In the genomic region with DNA sequence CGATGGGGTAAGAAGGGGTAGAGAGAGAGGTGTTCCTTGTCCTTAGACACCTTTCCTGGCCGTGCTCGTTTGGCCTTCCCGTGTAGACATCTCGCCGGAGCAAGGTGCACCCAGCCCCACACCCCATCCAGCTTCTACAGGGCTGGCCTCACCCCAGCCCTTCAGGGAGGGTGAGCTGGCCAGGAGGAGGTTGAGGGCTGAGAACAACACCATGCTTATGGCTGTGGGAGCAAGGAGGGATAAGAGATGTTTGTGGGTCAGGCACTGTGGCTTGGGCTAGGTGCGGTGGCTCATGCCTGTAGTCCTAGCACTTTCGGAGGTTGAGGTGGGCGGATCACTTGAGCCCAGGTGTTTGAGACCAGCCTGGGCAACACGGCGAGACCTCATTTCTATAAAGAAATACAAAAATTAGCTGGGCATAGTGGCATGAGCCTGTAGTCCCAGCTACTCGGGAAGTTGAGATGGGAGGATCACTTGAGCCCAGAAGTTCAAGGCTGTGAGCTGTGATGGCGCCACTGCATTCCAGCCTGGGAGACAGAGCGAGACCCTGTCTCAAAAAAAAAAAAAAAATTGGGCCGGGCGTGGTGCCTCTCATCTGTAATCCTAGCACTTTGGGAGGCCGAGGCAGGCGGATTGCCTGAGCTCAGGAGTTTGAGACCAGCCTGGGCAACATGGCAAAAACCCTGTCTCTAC, we compare ENCODE assay signal across 14 cellular contexts. TPM values are rescaled to one million over a fixed set of nuclear protein-coding genes. Genes with fewer than 3 reads are reported as not detected.
A peak's percentile ranks its signal among the peaks of the same experiment; 100 is the strongest.
DNase-seq lines count a peak whose midpoint lies in the region; ATAC-seq, FAIRE-seq and TF ChIP-seq lines count a peak whose summit lies in the region.
"Had no signal": no experiment of that assay in that cellular context is flagged by ENCODE, and none has a peak within 500 bp of the region (broad histone marks: within the 10 kb centered on the region; RNA-seq: fewer than 3 reads in every experiment).

No MANE protein-coding gene starts in this region.

- no peak overlapping the region for H3K56ac ChIP-seq in IMR-90 (ENCODE audit: extremely low read depth, insufficient read depth, low read length)

- peak overlapping the region; percentile 79 for H3K4me2 ChIP-seq in IMR-90 (ENCODE audit: low read depth, low read length)
- H3K4me2 ChIP-seq in endothelial cell of umbilical vein (ENCODE audit: insufficient read depth, low read length), result no peak overlapping the region

- peak; percentile 31 for FAIRE-seq in endothelial cell of umbilical vein (lab: Jason Lieb, UNC)
- FAIRE-seq: colon had no signal

- DNase-seq in IMR-90 (no peak), endothelial cell of umbilical vein (ENCODE audit: low read depth, low spot score) (no peak), suprapubic skin (ENCODE audit: low spot score in 2 of 2) (no peak), T-helper 2 cell (no peak), HPDE6-E6E7 (ENCODE audit: extremely low spot score) (no peak)
- no peak for DNase-seq in stimulated activated CD8-positive, alpha-beta memory T cell treated with anti-CD3 and anti-CD28 coated beads, Interleukin-4, amount 100 ng/mL, for 48 hours
- DNase-seq: activated B cell treated with CpG ODN at 0.5 μM for 24 hours; activated effector memory CD4-positive, alpha-beta T cell treated with Interleukin-2 at 50 U/mL for 16 hours; MV-4-11; stimulated activated CD4-positive, alpha-beta T cell treated with anti-CD3 and anti-CD28 coated beads, Interleukin-4, amount 100 ng/mL, for 24 hours had no signal

- H4K8ac ChIP-seq in IMR-90 (ENCODE audit: low read depth in 2 of 2, low read length in 2 of 2), result peak overlapping the region in 1 of 2 experiments; percentile 74; a peak in 2 of 4 replicates

- H2AK5ac ChIP-seq in IMR-90 (ENCODE audit: low read depth, low read length), result peak overlapping the region; percentile 9; the same call in 1 of the 2 replicates

- ATAC-seq in IMR-90 (ENCODE audit: low read depth) (peak; percentile 25), HG02973 (IDR thresholded peaks at IDR 0.05; ENCODE audit: unreplicated experiment) (no peak)

- H3K4me3 ChIP-seq in IMR-90 (ENCODE audit: insufficient read depth, low read depth, low read length) (no peak overlapping the region), endothelial cell of umbilical vein (replicated peaks in 1 of 3; ENCODE audit: insufficient read depth in 1 of 3, low read depth in 1 of 3, low read length in 3 of 3) (no peak overlapping the region), muscle layer of colon (ENCODE audit: low read depth in 1 of 2, low read length in 2 of 2) (peak overlapping the region in 1 of 2 donors; percentile 28), suprapubic skin (no peak overlapping the region)
- H3K4me3 ChIP-seq: testis had no signal

- POLR2A ChIA-PET in IMR-90 (lab: Charles Lee; ENCODE audit: unreplicated experiment), result no interaction called here
- POLR2A ChIA-PET in endothelial cell of umbilical vein (lab: Charles Lee), result no interaction called here

- intact Hi-C loops in IMR-90 (cut with micrococcal nuclease), result no loop called here
- intact Hi-C loops in endothelial cell of umbilical vein (cut with micrococcal nuclease), result no loop called here

- H3K4me1 ChIP-seq in IMR-90 (ENCODE audit: control insufficient read depth, insufficient read depth, low read length) (peaks cover 16% of the 10 kb centered on the region), endothelial cell of umbilical vein (ENCODE audit: control insufficient read depth, extremely low read depth, insufficient read depth, low read length) (peaks cover 7% of the 10 kb centered on the region), muscle layer of colon (ENCODE audit: insufficient read depth, low read length) (peaks cover 30% of the 10 kb centered on the region), suprapubic skin (peaks cover 27% of the 10 kb centered on the region)

- H2BK5ac ChIP-seq in IMR-90 (ENCODE audit: low read depth, low read length, poor library complexity, severe bottlenecking), result peak overlapping the region; percentile 67

- H3K9ac ChIP-seq in IMR-90 (ENCODE audit: low read depth, low read length) (peak overlapping the region; percentile 6; the same call in 1 of the 2 replicates), endothelial cell of umbilical vein (replicated peaks; ENCODE audit: extremely low read depth, insufficient read depth, low read length) (no peak overlapping the region), muscle layer of colon (ENCODE audit: low read length) (peak overlapping the region; percentile 45)

- no peak for TF ChIP-seq CTCF in IMR-90 (conservative IDR thresholded peaks at IDR 0.05; ENCODE audit: low read depth, low read length)
- TF ChIP-seq CTCF in endothelial cell of umbilical vein (IDR thresholded peaks at IDR 0.05; ENCODE audit: extremely low read depth in 1 of 2, insufficient read depth in 1 of 2, low read depth in 1 of 2, low read length in 2 of 2), result no peak
- TF ChIP-seq CTCF in suprapubic skin (IDR thresholded peaks at IDR 0.05), result no peak

- CTCF ChIA-PET in IMR-90 (lab: Yijun Ruan, JAX) (no interaction called here), endothelial cell of umbilical vein (lab: Charles Lee) (interaction anchor here (1.0 to 3.6 kb wide), 7 partner anchors 15 to 89 kb away, joined by 3 to 24 read pairs (median 3); a partner anchor contains a TSS)

- peak overlapping the region; percentile 70 for H4K5ac ChIP-seq in IMR-90 (ENCODE audit: low read depth, low read length)

- dilution Hi-C loops in IMR-90 (cut with HindIII; ENCODE audit: low sequenced_read_pairs, unreplicated experiment), result no loop called here
- dilution Hi-C loops in endothelial cell of umbilical vein (cut with MboI; ENCODE audit: extremely low pct_ligation_motif_present, low sequenced_read_pairs), result no loop called here

- H3K9me1 ChIP-seq in IMR-90 (ENCODE audit: insufficient read depth, low read length) (peaks cover 31% of the 10 kb centered on the region), endothelial cell of umbilical vein (replicated peaks; ENCODE audit: control insufficient read depth, extremely low read depth, insufficient read depth, low read length) (no peaks in the 10 kb centered on the region)

- H3K9me3 ChIP-seq in IMR-90 (ENCODE audit: control insufficient read depth, insufficient read depth, low read length), result no peaks in the 10 kb centered on the region
- H3K9me3 ChIP-seq in endothelial cell of umbilical vein (replicated peaks; ENCODE audit: control insufficient read depth, insufficient read depth, low read length), result no peaks in the 10 kb centered on the region
- no peaks in the 10 kb centered on the region for H3K9me3 ChIP-seq in muscle layer of colon (ENCODE audit: low read length)
- H3K9me3 ChIP-seq in suprapubic skin, result no peaks in the 10 kb centered on the region
- H3K9me3 ChIP-seq: testis had no signal

- peaks cover 4% of the 10 kb centered on the region; the same call in 1 of the 2 replicates for H3K36me3 ChIP-seq in IMR-90 (ENCODE audit: control insufficient read depth, insufficient read depth, low read length)
- H3K36me3 ChIP-seq in endothelial cell of umbilical vein (ENCODE audit: control insufficient read depth in 2 of 2, extremely low read depth in 1 of 2, insufficient read depth in 2 of 2, low read length in 2 of 2), result peaks cover 0 to 3% of the 10 kb centered on the region in 2 experiments
- no peaks in the 10 kb centered on the region for H3K36me3 ChIP-seq in muscle layer of colon (ENCODE audit: insufficient read depth, low read length)
- H3K36me3 ChIP-seq in suprapubic skin, result no peaks in the 10 kb centered on the region

- H3K27ac ChIP-seq in IMR-90 (ENCODE audit: insufficient read depth, low read length) (peak overlapping the region; percentile 34; the same call in 1 of the 2 replicates), endothelial cell of umbilical vein (ENCODE audit: insufficient read depth, low read depth, low read length) (no peak overlapping the region), muscle layer of colon (ENCODE audit: low read depth, low read length) (peak overlapping the region; percentile 47), suprapubic skin (peak overlapping the region; percentile 56)

- peak overlapping the region; percentile 81; the same call in 1 of the 2 replicates for H3K23ac ChIP-seq in IMR-90 (ENCODE audit: low read depth, low read length)

- H4K20me1 ChIP-seq in IMR-90 (ENCODE audit: insufficient read depth, low read length) (peaks cover 96% of the 10 kb centered on the region), endothelial cell of umbilical vein (replicated peaks; ENCODE audit: control insufficient read depth, extremely low read depth, insufficient read depth, low read length) (no peaks in the 10 kb centered on the region)

- 0 out of 2 replicates have a peak overlapping the region, but pooled peaks have one; percentile 53 for H2BK120ac ChIP-seq in IMR-90 (ENCODE audit: low read depth, low read length)

- BruUV-seq in IMR-90 (replicated peaks; lab: Mats Ljungman, UMichigan) (no TSS peak), endothelial cell of umbilical vein (replicated peaks; lab: Mats Ljungman, UMichigan) (no TSS peak)

- H3K79me2 ChIP-seq in endothelial cell of umbilical vein (ENCODE audit: control insufficient read depth, insufficient read depth, low read length), result peaks cover 94% of the 10 kb centered on the region

- TF ChIP-seq EP300 in suprapubic skin (IDR thresholded peaks at IDR 0.05), result no peak

- H2AK9ac ChIP-seq in IMR-90 (replicated peaks; ENCODE audit: low read depth, low read length, poor library complexity), result peak overlapping the region; percentile 93

- no peak for TF ChIP-seq POLR2A in IMR-90 (IDR thresholded peaks at IDR 0.05; ENCODE audit: low read depth, low read length)
- TF ChIP-seq POLR2A in endothelial cell of umbilical vein (IDR thresholded peaks at IDR 0.05; ENCODE audit: low read depth, low read length), result no peak
- TF ChIP-seq POLR2A in suprapubic skin (IDR thresholded peaks at IDR 0.05), result no peak

- peak overlapping the region; percentile 87 for H3K4ac ChIP-seq in IMR-90 (ENCODE audit: low read depth, low read length)

- H3K27me3 ChIP-seq in IMR-90 (ENCODE audit: control insufficient read depth, insufficient read depth, low read length) (no peaks in the 10 kb centered on the region), endothelial cell of umbilical vein (ENCODE audit: control insufficient read depth in 2 of 2, insufficient read depth in 2 of 2, low read length in 2 of 2) (no peaks in the 10 kb centered on the region), muscle layer of colon (ENCODE audit: control insufficient read depth in 1 of 2, insufficient read depth in 2 of 2, low read length in 2 of 2) (no peaks in the 10 kb centered on the region), suprapubic skin (no peaks in the 10 kb centered on the region)
- H3K27me3 ChIP-seq: testis had no signal

- no peak overlapping the region for H2BK15ac ChIP-seq in IMR-90 (ENCODE audit: low read depth, low read length)

- peaks cover 19 to 78% of the 10 kb centered on the region in 2 experiments; a peak in 3 of 4 replicates for H3K79me1 ChIP-seq in IMR-90 (ENCODE audit: low read depth in 1 of 2, low read length in 2 of 2)

- in situ Hi-C loops in IMR-90 (cut with MboI; ENCODE audit: low sequenced_read_pairs), result no loop called here

- no peak for TF ChIP-seq RAD21 in IMR-90 (IDR thresholded peaks at IDR 0.05; ENCODE audit: low read length)

- peak overlapping the region; percentile 89; the same call in 1 of the 2 replicates for H3K14ac ChIP-seq in IMR-90 (replicated peaks; ENCODE audit: low read depth, low read length)

- 0 out of 2 replicates have a peak overlapping the region, but pooled peaks have one; percentile 46 for H4K91ac ChIP-seq in IMR-90 (ENCODE audit: insufficient read depth, low read depth, low read length)

- no peak overlapping the region for H2BK20ac ChIP-seq in IMR-90 (ENCODE audit: low read depth, low read length)

- H2AFZ ChIP-seq in IMR-90 (replicated peaks; ENCODE audit: low read length, poor library complexity), result peak overlapping the region; percentile 84
- no peak overlapping the region for H2AFZ ChIP-seq in endothelial cell of umbilical vein (ENCODE audit: low read depth, low read length)

- H3K18ac ChIP-seq in IMR-90 (ENCODE audit: low read depth, low read length), result no peak overlapping the region

- WGBS in IMR-90 (ENCODE audit: extremely low coverage in 2 of 2, insufficient read length in 1 of 2), 2 experiments, result 89% methylated on average over 5 of the region's 18 CpGs; no CpG with 5 or more reads in 1 of the 2 experiments
- 77% methylated on average over 18 of the region's 18 CpGs for WGBS in suprapubic skin

RNA-seq across cellular contexts. Expression of a gene that starts 15.5 kb away (rescaled TPM):
- total RNA-seq in IMR-90 (2012; rRNA removed), result 41.4 and 53.3 TPM in 2 replicates
- 73.6 and 85.6 TPM in 2 replicates for polyA plus RNA-seq in IMR-90 (2012; rRNA removed)
- 54.5 and 62.3 TPM in 2 replicates for polyA plus RNA-seq in IMR-90 (2012; cell fraction: cytosol; rRNA removed)
- 111 and 135 TPM in 2 replicates for polyA plus RNA-seq in IMR-90 (2012; cell fraction: nucleus; rRNA removed; ENCODE audit: low replicate concordance)
- total RNA-seq in endothelial cell of umbilical vein, result 177 and 178 TPM in 2 replicates
- polyA plus RNA-seq in endothelial cell of umbilical vein, result 63.0 and 65.0 TPM in 2 replicates
- 74.4 and 84.5 TPM in 2 replicates for polyA plus RNA-seq in endothelial cell of umbilical vein (2011; cell fraction: cytosol; rRNA removed)
- polyA plus RNA-seq in endothelial cell of umbilical vein (2011; cell fraction: nucleus; rRNA removed), result 149 and 158 TPM in 2 replicates
- 145 and 152 TPM in 2 replicates for polyA plus RNA-seq in endothelial cell of umbilical vein (2012)
- 152 and 190 TPM in 2 replicates for polyA minus RNA-seq in endothelial cell of umbilical vein
- 70.9 TPM for polyA minus RNA-seq in endothelial cell of umbilical vein (2011; cell fraction: cytosol; rRNA and poly(A)+ RNA removed)
- 126 and 172 TPM in 2 replicates for polyA minus RNA-seq in endothelial cell of umbilical vein (2011; cell fraction: nucleus; rRNA and poly(A)+ RNA removed)
- total RNA-seq in suprapubic skin, result 100 to 1,000 TPM in 2 of 4 donors, 10 to 100 TPM in 2; 85.2 to 142 (median 101) TPM

RNA-seq across cellular contexts. Expression of a gene that starts 47.7 kb away (rescaled TPM):
- total RNA-seq in IMR-90 (2012; rRNA removed) (13.4 and 13.9 TPM in 2 replicates), endothelial cell of umbilical vein (16.4 and 20.6 TPM in 2 replicates), suprapubic skin (10 to 100 TPM; 25.7 to 36.3 (median 33.0) TPM)
- polyA plus RNA-seq in IMR-90 (2012; rRNA removed) (9.3 and 10.8 TPM in 2 replicates), endothelial cell of umbilical vein (10.7 and 12.3 TPM in 2 replicates)
- 13.5 and 20.9 TPM in 2 replicates for polyA plus RNA-seq in IMR-90 (2012; cell fraction: cytosol; rRNA removed)
- polyA plus RNA-seq in IMR-90 (2012; cell fraction: nucleus; rRNA removed; ENCODE audit: low replicate concordance), result 5.5 and 16.3 TPM in 2 replicates
- polyA plus RNA-seq in endothelial cell of umbilical vein (2011; cell fraction: cytosol; rRNA removed), result 7.2 and 9.0 TPM in 2 replicates
- polyA plus RNA-seq in endothelial cell of umbilical vein (2011; cell fraction: nucleus; rRNA removed), result 5.1 and 5.6 TPM in 2 replicates
- polyA plus RNA-seq in endothelial cell of umbilical vein (2012), result 12.8 and 14.6 TPM in 2 replicates
- polyA minus RNA-seq in endothelial cell of umbilical vein, result 9.6 and 10.0 TPM in 2 replicates
- 11.6 TPM for polyA minus RNA-seq in endothelial cell of umbilical vein (2011; cell fraction: cytosol; rRNA and poly(A)+ RNA removed)
- 5.8 and 6.1 TPM in 2 replicates for polyA minus RNA-seq in endothelial cell of umbilical vein (2011; cell fraction: nucleus; rRNA and poly(A)+ RNA removed)

RNA-seq across cellular contexts. Expression of a gene that starts 47.9 kb away (rescaled TPM):
- total RNA-seq in IMR-90 (2012; rRNA removed) (53.6 and 61.5 TPM in 2 replicates), endothelial cell of umbilical vein (45.3 and 47.8 TPM in 2 replicates), suprapubic skin (10 to 100 TPM; 32.4 to 68.0 (median 50.2) TPM)
- polyA plus RNA-seq in IMR-90 (2012; rRNA removed) (78.0 and 110 TPM in 2 replicates), endothelial cell of umbilical vein (104 and 148 TPM in 2 replicates)
- 74.0 and 129 TPM in 2 replicates for polyA plus RNA-seq in IMR-90 (2012; cell fraction: cytosol; rRNA removed)
- polyA plus RNA-seq in IMR-90 (2012; cell fraction: nucleus; rRNA removed; ENCODE audit: low replicate concordance), result 108 and 239 TPM in 2 replicates
- polyA plus RNA-seq in endothelial cell of umbilical vein (2011; cell fraction: cytosol; rRNA removed), result 60.8 and 70.9 TPM in 2 replicates
- polyA plus RNA-seq in endothelial cell of umbilical vein (2011; cell fraction: nucleus; rRNA removed), result 46.2 and 70.8 TPM in 2 replicates
- polyA plus RNA-seq in endothelial cell of umbilical vein (2012), result 29.8 and 49.4 TPM in 2 replicates
- 46.2 and 65.7 TPM in 2 replicates for polyA minus RNA-seq in endothelial cell of umbilical vein
- 42.1 TPM for polyA minus RNA-seq in endothelial cell of umbilical vein (2011; cell fraction: cytosol; rRNA and poly(A)+ RNA removed)
- polyA minus RNA-seq in endothelial cell of umbilical vein (2011; cell fraction: nucleus; rRNA and poly(A)+ RNA removed), result 12.7 and 19.7 TPM in 2 replicates
